17 cellular contexts compared by ENCODE assay signal in genomic region chr11:73269353-73270088, GRCh38. TPM values are rescaled to one million over a fixed set of nuclear protein-coding genes. Genes with fewer than 3 reads are reported as not detected.
DNase-seq lines count a peak whose midpoint lies in the region; ATAC-seq, FAIRE-seq and TF ChIP-seq lines count a peak whose summit lies in the region.
"Had no signal": no experiment of that assay in that cellular context is flagged by ENCODE, and none has a peak within 500 bp of the region (broad histone marks: within the 10 kb centered on the region; RNA-seq: fewer than 3 reads in every experiment).

No MANE protein-coding gene starts in this region.

- FAIRE-seq in HepG2 (lab: Jason Lieb, UNC), result no peak
- FAIRE-seq: kidney had no signal

- H3K4me2 ChIP-seq in BLaER1, result peak overlapping the region; percentile 32
- H3K4me2 ChIP-seq in PC-9, result peak overlapping the region; percentile 85
- H3K4me2 ChIP-seq in HepG2 (ENCODE audit: low read depth, low read length), result no peak overlapping the region

- in situ Hi-C loops in HepG2 (cut with HindIII; ENCODE audit: extremely low pct_ligation_motif_present, low pct_unique_long_range_greater_than_20kb), result no loop called here

- no peak for TF ChIP-seq EP300 in HepG2 (IDR thresholded peaks at IDR 0.05; ENCODE audit: low read depth in 2 of 2, low read length in 2 of 2)
- no peak for TF ChIP-seq EP300 in HepG2 (CRISPR knock-in tag; IDR thresholded peaks at IDR 0.05; ENCODE audit: borderline replicate concordance)

- H2AFZ ChIP-seq in PC-9 (no peak overlapping the region), HepG2 (ENCODE audit: low read length) (no peak overlapping the region)

- H3K4me1 ChIP-seq in BLaER1, result peaks cover 82% of the 10 kb centered on the region
- peaks cover 63% of the 10 kb centered on the region for H3K4me1 ChIP-seq in PC-9 (replicated peaks; ENCODE audit: insufficient read depth)
- H3K4me1 ChIP-seq in HepG2 (ENCODE audit: insufficient read depth, low read length), result peaks cover 55% of the 10 kb centered on the region
- H3K4me1 ChIP-seq: foreskin keratinocyte had no signal

- H3K9me2 ChIP-seq in PC-9 (ENCODE audit: insufficient read depth), result no peaks in the 10 kb centered on the region

- H3K36me3 ChIP-seq in BLaER1, result no peaks in the 10 kb centered on the region
- peaks cover 5% of the 10 kb centered on the region; the same call in 1 of the 2 replicates for H3K36me3 ChIP-seq in PC-9 (ENCODE audit: low read depth)
- no peaks in the 10 kb centered on the region for H3K36me3 ChIP-seq in HepG2 (replicated peaks in 1 of 2; ENCODE audit: control insufficient read depth in 1 of 2, insufficient read depth in 2 of 2, low read length in 2 of 2)

- H3F3A ChIP-seq in PC-9 (ENCODE audit: insufficient read depth, low read depth), result peaks cover 45% of the 10 kb centered on the region

- no peak for TF ChIP-seq RAD21 in HepG2 (CRISPR knock-in tag; IDR thresholded peaks at IDR 0.05)

- H3K9ac ChIP-seq in BLaER1 (no peak overlapping the region), HepG2 (ENCODE audit: insufficient read depth, low read depth, low read length) (no peak overlapping the region)

- BruUV-seq in PC-9 (replicated peaks; lab: Mats Ljungman, UMichigan) (no TSS peak), HepG2 (replicated peaks; lab: Mats Ljungman, UMichigan) (no TSS peak)

- H4K20me1 ChIP-seq in BLaER1 (no peaks in the 10 kb centered on the region), PC-9 (ENCODE audit: insufficient read depth) (no peaks in the 10 kb centered on the region), HepG2 (ENCODE audit: insufficient read depth, low read length) (no peaks in the 10 kb centered on the region)

- H3K4me3 ChIP-seq in BLaER1, result no peak overlapping the region
- H3K4me3 ChIP-seq in PC-9, result peak overlapping the region; percentile 24; the same call in 1 of the 2 replicates
- H3K4me3 ChIP-seq in HepG2 (replicated peaks in 1 of 3; ENCODE audit: insufficient read depth in 1 of 3, low read depth in 2 of 3, low read length in 3 of 3), result no peak overlapping the region

- TF ChIP-seq POLR2A in HepG2 (IDR thresholded peaks at IDR 0.05; ENCODE audit: insufficient read depth in 1 of 2, low read depth in 2 of 2, low read length in 2 of 2), result no peak

- H3K79me2 ChIP-seq in PC-9 (ENCODE audit: low read depth), result peaks cover 24% of the 10 kb centered on the region
- no peaks in the 10 kb centered on the region for H3K79me2 ChIP-seq in HepG2 (ENCODE audit: insufficient read depth, low read length)

- 35% methylated on average over 7 of the region's 8 CpGs for WGBS in HepG2 (ENCODE audit: low lambda C conversion rate)

- intact Hi-C loops in PC-9 (cut with micrococcal nuclease; ENCODE audit: unreplicated experiment) (no loop called here), HepG2 (cut with micrococcal nuclease; ENCODE audit: unreplicated experiment) (no loop called here)

- H3K27ac ChIP-seq in BLaER1 (no peak overlapping the region), PC-9 (peak overlapping the region; percentile 85), HepG2 (ENCODE audit: extremely low read length, insufficient read depth, low read length) (no peak overlapping the region)
- H3K27ac ChIP-seq: foreskin keratinocyte had no signal

- H3K27me3 ChIP-seq in BLaER1, result no peaks in the 10 kb centered on the region
- no peaks in the 10 kb centered on the region for H3K27me3 ChIP-seq in PC-9 (ENCODE audit: insufficient read depth, low read depth)
- peaks cover 5 to 64% of the 10 kb centered on the region in 2 experiments; a peak in 4 of 5 replicates for H3K27me3 ChIP-seq in HepG2 (ENCODE audit: control insufficient read depth in 1 of 2, insufficient read depth in 2 of 2, low read length in 2 of 2)

- POLR2A ChIA-PET in PC-9 (lab: Charles Lee; ENCODE audit: unreplicated experiment) (interaction anchor here (0.6 to 0.7 kb wide), 3 partner anchors 12 to 510 kb away, joined by 3 to 12 read pairs (median 10); no protein-coding TSS in a partner anchor), HepG2 (lab: Yijun Ruan, JAX) (no interaction called here)

- CTCF ChIA-PET in PC-9 (lab: Charles Lee), result interaction anchor here (0.5 to 1.2 kb wide), 2 partner anchors 11 to 14 kb away, joined by 4 read pairs; no protein-coding TSS in a partner anchor
- CTCF ChIA-PET in HepG2 (lab: Yijun Ruan, JAX; ENCODE audit: low intra/inter-chr PET ratio, low total read pairs), result no interaction called here

- peak; percentile 81 for DNase-seq in DMS53 (lab: John Stamatoyannopoulos, UW)
- DNase-seq in PC-9, result peak; percentile 80 to 95
- no peak for DNase-seq in HepG2 (ENCODE audit: low spot score)
- DNase-seq in LoVo (ENCODE audit: low spot score), result no peak
- DNase-seq in GF-D8 (lab: John Stamatoyannopoulos, UW), result no peak
- DNase-seq in DMS 273 treated with DMSO at 0.1 percent for 48 hours (lab: John Stamatoyannopoulos, UW), result no peak
- DNase-seq: activated CD4-positive, alpha-beta T cell treated with anti-CD3 and anti-CD28 coated beads for 48 hours; activated gamma-delta T cell treated with Interleukin-2 at 50 U/mL for 16 hours; effector CD8-positive, alpha-beta T cell; KG1; kidney; NCI-H1694 treated with DMSO at 0.1 percent for 48 hours had no signal

- no peak for ATAC-seq in HepG2
- no peak for ATAC-seq in GM21381 (IDR thresholded peaks at IDR 0.05; ENCODE audit: unreplicated experiment)
- ATAC-seq: foreskin keratinocyte had no signal

- TF ChIP-seq CTCF in PC-9 (conservative IDR thresholded peaks at IDR 0.05) (no peak), HepG2 (CRISPR knock-in tag; IDR thresholded peaks at IDR 0.05) (no peak)

- H3K9me3 ChIP-seq in BLaER1 (no peaks in the 10 kb centered on the region), PC-9 (ENCODE audit: insufficient read depth, low read depth) (no peaks in the 10 kb centered on the region), HepG2 (ENCODE audit: low read length) (no peaks in the 10 kb centered on the region)

RNA-seq across cellular contexts. Expression of gene P2RY6, which starts 2.6 kb away (rescaled TPM):
- total RNA-seq in PC-9 (2021) (29.7 and 34.7 TPM in 2 replicates), HepG2 (2016; rRNA removed; fragmentation: Illumina TruSeq; extraction: Trizol) (0.11 and 0.29 TPM in 2 replicates)
- 0.10 TPM in 1 of 2 replicates, not detected in the other for total RNA-seq in HepG2 (2016; cell fraction: cytosol; rRNA removed; fragmentation: Illumina TruSeq; extraction: Trizol; ENCODE audit: low read depth)
- total RNA-seq in HepG2 (2016; cell fraction: insoluble cytoplasmic fraction; rRNA removed; fragmentation: Illumina TruSeq; extraction: Trizol), result 0.13 and 0.27 TPM in 2 replicates
- not detected in 2 replicates for total RNA-seq in HepG2 (2016; cell fraction: membrane; rRNA removed; fragmentation: Illumina TruSeq; extraction: Trizol)
- not detected in 2 replicates for total RNA-seq in HepG2 (2016; cell fraction: nucleus; rRNA removed; fragmentation: Illumina TruSeq; extraction: Trizol)
- 0.09 and 0.29 TPM in 2 replicates for polyA plus RNA-seq in HepG2 (2011; rRNA removed)
- polyA plus RNA-seq in HepG2 (2011; cell fraction: cytosol; rRNA removed), result 0.10 and 0.12 TPM in 2 replicates
- polyA plus RNA-seq in HepG2 (2011; cell fraction: nucleus; rRNA removed), result 0.05 and 0.35 TPM in 2 replicates
- 0.24 TPM in 1 of 2 replicates, not detected in the other for polyA plus RNA-seq in HepG2 (2012)
- polyA plus RNA-seq in HepG2 (2016; cell fraction: cytosol; fragmentation: Illumina TruSeq; extraction: Trizol; ENCODE audit: low read depth), result 0.05 and 0.06 TPM in 2 replicates
- 0.10 and 0.20 TPM in 2 replicates for polyA plus RNA-seq in HepG2 (2016; cell fraction: insoluble cytoplasmic fraction; fragmentation: Illumina TruSeq; extraction: Trizol; ENCODE audit: low read depth)
- 0.10 and 0.17 TPM in 2 replicates for polyA plus RNA-seq in HepG2 (2016; cell fraction: membrane; fragmentation: Illumina TruSeq; extraction: Trizol; ENCODE audit: low read depth)
- polyA plus RNA-seq in HepG2 (2016; cell fraction: nucleus; fragmentation: Illumina TruSeq; extraction: Trizol; ENCODE audit: insufficient read depth, low read depth), result 0.36 and 0.41 TPM in 2 replicates
- polyA minus RNA-seq in HepG2 (2011; rRNA and poly(A)+ RNA removed; ENCODE audit: low replicate concordance), result 0.40 and 1.7 TPM in 2 replicates
- not detected in 2 replicates for polyA minus RNA-seq in HepG2 (2011; cell fraction: cytosol; rRNA and poly(A)+ RNA removed)
- polyA minus RNA-seq in HepG2 (2011; cell fraction: nucleus; rRNA and poly(A)+ RNA removed), result 0.12 and 0.26 TPM in 2 replicates
- total RNA-seq: foreskin keratinocyte, G401 had no signal
- polyA plus RNA-seq: foreskin keratinocyte, neural cell had no signal

RNA-seq across cellular contexts. Expression of gene ARHGEF17, which starts 38.6 kb away (rescaled TPM):
- total RNA-seq in PC-9 (2021) (56.9 and 62.1 TPM in 2 replicates), HepG2 (2016; rRNA removed; fragmentation: Illumina TruSeq; extraction: Trizol) (5.7 and 10.7 TPM in 2 replicates)
- 4.6 and 5.1 TPM in 2 replicates for total RNA-seq in HepG2 (2016; cell fraction: cytosol; rRNA removed; fragmentation: Illumina TruSeq; extraction: Trizol; ENCODE audit: low read depth)
- 3.7 and 12.1 TPM in 2 replicates for total RNA-seq in HepG2 (2016; cell fraction: insoluble cytoplasmic fraction; rRNA removed; fragmentation: Illumina TruSeq; extraction: Trizol)
- 3.3 and 3.8 TPM in 2 replicates for total RNA-seq in HepG2 (2016; cell fraction: membrane; rRNA removed; fragmentation: Illumina TruSeq; extraction: Trizol)
- 20.3 and 20.6 TPM in 2 replicates for total RNA-seq in HepG2 (2016; cell fraction: nucleus; rRNA removed; fragmentation: Illumina TruSeq; extraction: Trizol)
- polyA plus RNA-seq in HepG2 (2011; rRNA removed), result 28.8 and 37.7 TPM in 2 replicates
- polyA plus RNA-seq in HepG2 (2011; cell fraction: cytosol; rRNA removed), result 7.4 and 13.6 TPM in 2 replicates
- 250 and 318 TPM in 2 replicates for polyA plus RNA-seq in HepG2 (2011; cell fraction: nucleus; rRNA removed)
- 17.9 and 20.3 TPM in 2 replicates for polyA plus RNA-seq in HepG2 (2012)
- polyA plus RNA-seq in HepG2 (2016; cell fraction: cytosol; fragmentation: Illumina TruSeq; extraction: Trizol; ENCODE audit: low read depth), result 0.35 and 0.64 TPM in 2 replicates
- 5.4 and 7.1 TPM in 2 replicates for polyA plus RNA-seq in HepG2 (2016; cell fraction: insoluble cytoplasmic fraction; fragmentation: Illumina TruSeq; extraction: Trizol; ENCODE audit: low read depth)
- polyA plus RNA-seq in HepG2 (2016; cell fraction: membrane; fragmentation: Illumina TruSeq; extraction: Trizol; ENCODE audit: low read depth), result 0.76 and 0.94 TPM in 2 replicates
- polyA plus RNA-seq in HepG2 (2016; cell fraction: nucleus; fragmentation: Illumina TruSeq; extraction: Trizol; ENCODE audit: insufficient read depth, low read depth), result 83.1 and 89.4 TPM in 2 replicates
- polyA minus RNA-seq in HepG2 (2011; rRNA and poly(A)+ RNA removed; ENCODE audit: low replicate concordance), result 41.7 and 126 TPM in 2 replicates
- polyA minus RNA-seq in HepG2 (2011; cell fraction: cytosol; rRNA and poly(A)+ RNA removed), result 13.5 and 20.6 TPM in 2 replicates
- 85.9 and 99.9 TPM in 2 replicates for polyA minus RNA-seq in HepG2 (2011; cell fraction: nucleus; rRNA and poly(A)+ RNA removed)

RNA-seq across cellular contexts. Expression of gene P2RY2, which starts 51.4 kb away (rescaled TPM):
- 19.8 and 22.5 TPM in 2 replicates for total RNA-seq in PC-9 (2021)
- 3.0 and 3.1 TPM in 2 replicates for total RNA-seq in HepG2 (2016; rRNA removed; fragmentation: Illumina TruSeq; extraction: Trizol)
- total RNA-seq in HepG2 (2016; cell fraction: cytosol; rRNA removed; fragmentation: Illumina TruSeq; extraction: Trizol; ENCODE audit: low read depth), result 0.71 and 0.91 TPM in 2 replicates
- 2.6 and 3.4 TPM in 2 replicates for total RNA-seq in HepG2 (2016; cell fraction: insoluble cytoplasmic fraction; rRNA removed; fragmentation: Illumina TruSeq; extraction: Trizol)
- 2.5 and 3.7 TPM in 2 replicates for total RNA-seq in HepG2 (2016; cell fraction: membrane; rRNA removed; fragmentation: Illumina TruSeq; extraction: Trizol)
- total RNA-seq in HepG2 (2016; cell fraction: nucleus; rRNA removed; fragmentation: Illumina TruSeq; extraction: Trizol), result 2.9 and 3.2 TPM in 2 replicates
- polyA plus RNA-seq in HepG2 (2011; rRNA removed), result 0.95 and 1.6 TPM in 2 replicates
- polyA plus RNA-seq in HepG2 (2011; cell fraction: cytosol; rRNA removed), result 1.0 and 1.1 TPM in 2 replicates
- polyA plus RNA-seq in HepG2 (2011; cell fraction: nucleus; rRNA removed), result 1.6 TPM in 2 replicates
- 0.24 and 0.47 TPM in 2 replicates for polyA plus RNA-seq in HepG2 (2012)
- polyA plus RNA-seq in HepG2 (2016; cell fraction: cytosol; fragmentation: Illumina TruSeq; extraction: Trizol; ENCODE audit: low read depth), result 0.67 and 1.3 TPM in 2 replicates
- polyA plus RNA-seq in HepG2 (2016; cell fraction: insoluble cytoplasmic fraction; fragmentation: Illumina TruSeq; extraction: Trizol; ENCODE audit: low read depth), result 2.5 and 3.0 TPM in 2 replicates
- 2.0 and 2.3 TPM in 2 replicates for polyA plus RNA-seq in HepG2 (2016; cell fraction: membrane; fragmentation: Illumina TruSeq; extraction: Trizol; ENCODE audit: low read depth)
- polyA plus RNA-seq in HepG2 (2016; cell fraction: nucleus; fragmentation: Illumina TruSeq; extraction: Trizol; ENCODE audit: insufficient read depth, low read depth), result 2.1 and 3.2 TPM in 2 replicates
- 1.4 and 2.5 TPM in 2 replicates for polyA minus RNA-seq in HepG2 (2011; rRNA and poly(A)+ RNA removed; ENCODE audit: low replicate concordance)
- polyA minus RNA-seq in HepG2 (2011; cell fraction: cytosol; rRNA and poly(A)+ RNA removed), result 0.49 and 1.5 TPM in 2 replicates
- 0.77 and 1.1 TPM in 2 replicates for polyA minus RNA-seq in HepG2 (2011; cell fraction: nucleus; rRNA and poly(A)+ RNA removed)
- total RNA-seq: G401 had no signal
- polyA plus RNA-seq: neural cell had no signal

Comparison
In these comparisons a context has a peak if more than half of its experiments do, and no peak if none do; other contexts are left out.
1. DNase-seq: peak in DMS53 (single experiment) and PC-9 (2 of 2); none in HepG2 (single experiment), LoVo (single experiment), GF-D8 (single experiment) and DMS 273 treated with DMSO at 0.1 percent for 48 hours (single experiment).
2. RNA of gene P2RY6, which starts 2.6 kb away (total RNA-seq): 29.7 to 34.7 TPM in PC-9; 0.10 to 0.29 TPM in HepG2; every median in the first group is over 10 times any median in the second.